8 cellular contexts compared by ENCODE assay signal in genomic region chr4:16226816-16227461, GRCh38. TPM values are rescaled to one million over a fixed set of nuclear protein-coding genes. Genes with fewer than 3 reads are reported as not detected.
DNase-seq lines count a peak whose midpoint lies in the region; ATAC-seq and TF ChIP-seq lines count a peak whose summit lies in the region.

No MANE protein-coding gene starts in this region.

- 0% methylated on average over 41 to 51 of the region's 57 CpGs for WGBS in tibial nerve, 2 donors

- TF ChIP-seq CTCF in fibroblast of the aortic adventitia (IDR thresholded peaks at IDR 0.05; ENCODE audit: insufficient read depth, low read length) (no peak), nephron progenitor cell (IDR thresholded peaks at IDR 0.05) (no peak), tibial nerve (IDR thresholded peaks at IDR 0.05) (no peak)

- no peaks in the 10 kb centered on the region for H3K27me3 ChIP-seq in tibial nerve

- DNase-seq in NCI-H748 (lab: John Stamatoyannopoulos, UW; ENCODE audit: unreplicated experiment): peak; percentile 60
- no peak for DNase-seq in NCI-H748 treated with DMSO at 0.1 percent for 48 hours (lab: John Stamatoyannopoulos, UW)
- DNase-seq in NOMO-1 treated with DMSO at 0.1 percent for 48 hours (lab: John Stamatoyannopoulos, UW; ENCODE audit: unreplicated experiment): peak; percentile 37
- DNase-seq in activated T-helper 2 cell treated with anti-CD3 and anti-CD28 coated beads, Interferon-gamma antibody, Interleukin-2, Interleukin-4, amounts not matched to agents 10 μg/mL and 5 μg/mL and 100 μg/mL, durations not matched to agents 14 hours and 24 hours and 36 hours (ENCODE audit: low spot score): peak; percentile 23
- DNase-seq in fibroblast of the aortic adventitia (ENCODE audit: low read depth): no peak
- DNase-seq in nephron progenitor cell: peak; percentile 69
- DNase-seq in tibial nerve (ENCODE audit: low spot score in 2 of 2): peak; percentile 25 to 39

- H3K4me1 ChIP-seq in tibial nerve: peaks cover 0 to 60% (median 31%) of the 10 kb centered on the region in 4 donors

- TF ChIP-seq POLR2A in tibial nerve (IDR thresholded peaks at IDR 0.05): no peak

- peak overlapping the region; percentile 98 for H3K27ac Mint-ChIP-seq in activated T-helper 2 cell treated with anti-CD3 and anti-CD28 coated beads, Interferon-gamma antibody, Interleukin-2, Interleukin-4, amounts not matched to agents 10 μg/mL and 5 μg/mL and 100 μg/mL, durations not matched to agents 14 hours and 24 hours and 36 hours
- peak overlapping the region; percentile 99 for H3K27ac Mint-ChIP-seq in nephron progenitor cell

- H3K4me3 ChIP-seq in fibroblast of the aortic adventitia (ENCODE audit: low read depth, low read length) (peak overlapping the region; percentile 81), tibial nerve (peak overlapping the region; percentile 81 to 92 (median 87))

- H3K36me3 ChIP-seq in tibial nerve: no peaks in the 10 kb centered on the region

- H3K4me3 Mint-ChIP-seq in activated T-helper 2 cell treated with anti-CD3 and anti-CD28 coated beads, Interferon-gamma antibody, Interleukin-2, Interleukin-4, amounts not matched to agents 10 μg/mL and 5 μg/mL and 100 μg/mL, durations not matched to agents 14 hours and 24 hours and 36 hours (ENCODE audit: low read depth): peak overlapping the region; percentile 95
- H3K4me3 Mint-ChIP-seq in nephron progenitor cell: peak overlapping the region; percentile 96

- H3K9me3 Mint-ChIP-seq in activated T-helper 2 cell treated with anti-CD3 and anti-CD28 coated beads, Interferon-gamma antibody, Interleukin-2, Interleukin-4, amounts not matched to agents 10 μg/mL and 5 μg/mL and 100 μg/mL, durations not matched to agents 14 hours and 24 hours and 36 hours: no peaks in the 10 kb centered on the region
- H3K9me3 Mint-ChIP-seq in nephron progenitor cell: no peaks in the 10 kb centered on the region

- intact Hi-C loops in activated T-helper 2 cell treated with anti-CD3 and anti-CD28 coated beads, Interferon-gamma antibody, Interleukin-2, Interleukin-4, amounts not matched to agents 10 μg/mL and 5 μg/mL and 100 μg/mL, durations not matched to agents 14 hours and 24 hours and 36 hours (cut with micrococcal nuclease): loop anchor here (5.0 to 10.0 kb wide), 5 partner anchors 35 to 1588 kb away; partner anchors contain the start of genes CPEB2, DCAF16, FBXL5 and NCAPG

- H3K27ac ChIP-seq in tibial nerve: peak overlapping the region; percentile 94 to 97 (median 96)

- H3K27me3 Mint-ChIP-seq in activated T-helper 2 cell treated with anti-CD3 and anti-CD28 coated beads, Interferon-gamma antibody, Interleukin-2, Interleukin-4, amounts not matched to agents 10 μg/mL and 5 μg/mL and 100 μg/mL, durations not matched to agents 14 hours and 24 hours and 36 hours (ENCODE audit: low read depth): no peaks in the 10 kb centered on the region
- no peaks in the 10 kb centered on the region for H3K27me3 Mint-ChIP-seq in nephron progenitor cell (ENCODE audit: low read depth, poor library complexity)

- peaks cover 33% of the 10 kb centered on the region for H3K36me3 Mint-ChIP-seq in activated T-helper 2 cell treated with anti-CD3 and anti-CD28 coated beads, Interferon-gamma antibody, Interleukin-2, Interleukin-4, amounts not matched to agents 10 μg/mL and 5 μg/mL and 100 μg/mL, durations not matched to agents 14 hours and 24 hours and 36 hours (ENCODE audit: low read depth)
- H3K36me3 Mint-ChIP-seq in nephron progenitor cell (ENCODE audit: low read depth): peaks cover 3% of the 10 kb centered on the region

- ATAC-seq in HG02943 (IDR thresholded peaks at IDR 0.05; ENCODE audit: low read depth, unreplicated experiment): peak; percentile 50

- H3K9me3 ChIP-seq in tibial nerve: no peaks in the 10 kb centered on the region

- peak in 1 of 2 donors; percentile 37 for TF ChIP-seq EP300 in tibial nerve (IDR thresholded peaks at IDR 0.05)

- peaks cover 48% of the 10 kb centered on the region for H3K4me1 Mint-ChIP-seq in activated T-helper 2 cell treated with anti-CD3 and anti-CD28 coated beads, Interferon-gamma antibody, Interleukin-2, Interleukin-4, amounts not matched to agents 10 μg/mL and 5 μg/mL and 100 μg/mL, durations not matched to agents 14 hours and 24 hours and 36 hours (ENCODE audit: low read depth)
- H3K4me1 Mint-ChIP-seq in nephron progenitor cell: peaks cover 65% of the 10 kb centered on the region

RNA-seq across cellular contexts. Expression of gene TAPT1, which starts 0.7 kb away (rescaled TPM):
- 28.1 and 32.9 TPM in 2 replicates for total RNA-seq in activated T-helper 2 cell treated with anti-CD3 and anti-CD28 coated beads, Interferon-gamma antibody, Interleukin-2, Interleukin-4, amounts not matched to agents 10 μg/mL and 5 μg/mL and 100 μg/mL, durations not matched to agents 14 hours and 24 hours and 36 hours
- 11.5 and 21.1 TPM in 2 replicates for total RNA-seq in fibroblast of the aortic adventitia (ENCODE audit: low replicate concordance)
- 10 to 100 TPM; 21.3 to 41.3 (median 37.5) TPM for total RNA-seq in tibial nerve

Comparison
In these comparisons a context has a peak if more than half of its experiments do, and no peak if none do; other contexts are left out.
1. DNase-seq: peak in NCI-H748 (single experiment), NOMO-1 treated with DMSO at 0.1 percent for 48 hours (single experiment), activated T-helper 2 cell treated with anti-CD3 and anti-CD28 coated beads, Interferon-gamma antibody, Interleukin-2, Interleukin-4, amounts not matched to agents 10 μg/mL and 5 μg/mL and 100 μg/mL, durations not matched to agents 14 hours and 24 hours and 36 hours (single experiment), nephron progenitor cell (single experiment) and tibial nerve (2 of 2); none in NCI-H748 treated with DMSO at 0.1 percent for 48 hours (single experiment) and fibroblast of the aortic adventitia (single experiment).